Comparison of ENCODE assay signal across 35 cellular contexts in genomic region chr11:121664144-121664543, GRCh38.
"Had no signal": no experiment of that assay in that cellular context is flagged by ENCODE, and none has a peak within 500 bp of the region (broad histone marks: within the 10 kb centered on the region; RNA-seq: fewer than 3 reads in every experiment).

No MANE protein-coding gene starts in this region.

- H3K4me2 ChIP-seq: KMS-11 had no signal

- H3K27ac ChIP-seq: KMS-11 had no signal

- H3K9ac ChIP-seq: KMS-11 had no signal

- H3K9me3 ChIP-seq: MG63 had no signal

- DNase-seq: Karpas-422, Kasumi-1, MG63, MM.1S, MV-4-11, NCI-H1048, NCI-H1092, NCI-H1092 treated with DMSO at 0.1 percent for 48 hours, NCI-H1105, NCI-H1105 treated with DMSO at 0.1 percent for 48 hours, NCI-H1417, NCI-H1417 treated with DMSO at 0.1 percent for 48 hours, NCI-H1436, NCI-H1436 treated with DMSO at 0.1 percent for 48 hours, NCI-H146, NCI-H1694, NCI-H1694 treated with DMSO at 0.1 percent for 48 hours, NCI-H187, NCI-H187 treated with DMSO at 0.1 percent for 48 hours, NCI-H1930, NCI-H2029, NCI-H2029 treated with DMSO at 0.1 percent for 48 hours, NCI-H2081, NCI-H2081 treated with DMSO at 0.1 percent for 48 hours, NCI-H2107, NCI-H2171, NCI-H2171 treated with DMSO at 0.1 percent for 48 hours, NCI-H2227 treated with DMSO at 0.1 percent for 48 hours, NCI-H226, NCI-H345, NCI-H446, NCI-H446 treated with DMSO at 0.1 percent for 48 hours, NCI-H510A, NCI-H510A treated with DMSO at 0.1 percent for 48 hours had no signal

- H3K27me3 ChIP-seq: MG63 had no signal

- H3K36me3 ChIP-seq: MG63 had no signal

- H3K4me3 ChIP-seq: MG63 had no signal
